Comparison of ENCODE assay signal across 1 cellular context in the genomic region with DNA sequence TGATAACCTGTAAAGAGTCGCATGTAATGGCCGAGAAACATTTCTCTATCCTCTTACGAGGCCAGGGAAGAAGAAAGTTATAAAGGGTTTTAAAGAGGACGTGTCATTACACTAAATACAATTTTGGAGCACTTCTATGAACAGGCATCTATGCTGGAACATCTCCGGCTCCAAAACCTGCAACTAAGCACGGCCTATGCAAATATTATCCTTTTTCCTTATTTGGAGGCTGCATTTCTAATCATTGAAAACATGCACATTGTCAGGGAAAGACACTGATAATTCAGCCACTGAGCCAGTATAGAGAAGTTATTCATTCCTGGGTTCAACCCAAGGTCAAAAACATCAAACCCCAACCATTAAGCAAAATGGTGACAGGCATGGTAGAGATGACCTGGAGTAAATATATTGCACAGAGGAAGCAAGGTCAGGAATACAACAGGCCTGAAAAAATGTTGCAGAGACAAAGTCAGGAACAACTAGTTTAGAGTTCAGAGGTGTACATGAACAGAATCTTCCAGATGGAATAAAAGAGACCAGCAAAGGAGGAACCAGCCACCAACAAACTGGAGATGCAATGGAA.
TF ChIP-seq lines count a peak whose summit lies in the region.

No MANE protein-coding gene starts in this region.

TF ChIP-seq in HepG2, 621 proteins besides CTCF, POLR2A, EP300 and RAD21 (continued from another document and continues in another):
- TF ChIP-seq ZNF503 (CRISPR knock-in tag; IDR thresholded peaks at IDR 0.05), result 0 out of 2 replicates have a peak, but pooled peaks have one; percentile 12
- TF ChIP-seq ZNF331 (CRISPR knock-in tag; IDR thresholded peaks at IDR 0.05), result peak; percentile 52
- TF ChIP-seq, protein P1, sequence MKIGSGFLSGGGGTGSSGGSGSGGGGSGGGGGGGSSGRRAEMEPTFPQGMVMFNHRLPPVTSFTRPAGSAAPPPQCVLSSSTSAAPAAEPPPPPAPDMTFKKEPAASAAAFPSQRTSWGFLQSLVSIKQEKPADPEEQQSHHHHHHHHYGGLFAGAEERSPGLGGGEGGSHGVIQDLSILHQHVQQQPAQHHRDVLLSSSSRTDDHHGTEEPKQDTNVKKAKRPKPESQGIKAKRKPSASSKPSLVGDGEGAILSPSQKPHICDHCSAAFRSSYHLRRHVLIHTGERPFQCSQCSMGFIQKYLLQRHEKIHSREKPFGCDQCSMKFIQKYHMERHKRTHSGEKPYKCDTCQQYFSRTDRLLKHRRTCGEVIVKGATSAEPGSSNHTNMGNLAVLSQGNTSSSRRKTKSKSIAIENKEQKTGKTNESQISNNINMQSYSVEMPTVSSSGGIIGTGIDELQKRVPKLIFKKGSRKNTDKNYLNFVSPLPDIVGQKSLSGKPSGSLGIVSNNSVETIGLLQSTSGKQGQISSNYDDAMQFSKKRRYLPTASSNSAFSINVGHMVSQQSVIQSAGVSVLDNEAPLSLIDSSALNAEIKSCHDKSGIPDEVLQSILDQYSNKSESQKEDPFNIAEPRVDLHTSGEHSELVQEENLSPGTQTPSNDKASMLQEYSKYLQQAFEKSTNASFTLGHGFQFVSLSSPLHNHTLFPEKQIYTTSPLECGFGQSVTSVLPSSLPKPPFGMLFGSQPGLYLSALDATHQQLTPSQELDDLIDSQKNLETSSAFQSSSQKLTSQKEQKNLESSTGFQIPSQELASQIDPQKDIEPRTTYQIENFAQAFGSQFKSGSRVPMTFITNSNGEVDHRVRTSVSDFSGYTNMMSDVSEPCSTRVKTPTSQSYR (CRISPR knock-in tag; IDR thresholded peaks at IDR 0.05; ENCODE audit: borderline replicate concordance), result no peak
- TF ChIP-seq ZNF275 (CRISPR knock-in tag; IDR thresholded peaks at IDR 0.05; ENCODE audit: borderline replicate concordance), result 0 out of 2 replicates have a peak, but pooled peaks have one; percentile 27
- TF ChIP-seq, protein P2, sequence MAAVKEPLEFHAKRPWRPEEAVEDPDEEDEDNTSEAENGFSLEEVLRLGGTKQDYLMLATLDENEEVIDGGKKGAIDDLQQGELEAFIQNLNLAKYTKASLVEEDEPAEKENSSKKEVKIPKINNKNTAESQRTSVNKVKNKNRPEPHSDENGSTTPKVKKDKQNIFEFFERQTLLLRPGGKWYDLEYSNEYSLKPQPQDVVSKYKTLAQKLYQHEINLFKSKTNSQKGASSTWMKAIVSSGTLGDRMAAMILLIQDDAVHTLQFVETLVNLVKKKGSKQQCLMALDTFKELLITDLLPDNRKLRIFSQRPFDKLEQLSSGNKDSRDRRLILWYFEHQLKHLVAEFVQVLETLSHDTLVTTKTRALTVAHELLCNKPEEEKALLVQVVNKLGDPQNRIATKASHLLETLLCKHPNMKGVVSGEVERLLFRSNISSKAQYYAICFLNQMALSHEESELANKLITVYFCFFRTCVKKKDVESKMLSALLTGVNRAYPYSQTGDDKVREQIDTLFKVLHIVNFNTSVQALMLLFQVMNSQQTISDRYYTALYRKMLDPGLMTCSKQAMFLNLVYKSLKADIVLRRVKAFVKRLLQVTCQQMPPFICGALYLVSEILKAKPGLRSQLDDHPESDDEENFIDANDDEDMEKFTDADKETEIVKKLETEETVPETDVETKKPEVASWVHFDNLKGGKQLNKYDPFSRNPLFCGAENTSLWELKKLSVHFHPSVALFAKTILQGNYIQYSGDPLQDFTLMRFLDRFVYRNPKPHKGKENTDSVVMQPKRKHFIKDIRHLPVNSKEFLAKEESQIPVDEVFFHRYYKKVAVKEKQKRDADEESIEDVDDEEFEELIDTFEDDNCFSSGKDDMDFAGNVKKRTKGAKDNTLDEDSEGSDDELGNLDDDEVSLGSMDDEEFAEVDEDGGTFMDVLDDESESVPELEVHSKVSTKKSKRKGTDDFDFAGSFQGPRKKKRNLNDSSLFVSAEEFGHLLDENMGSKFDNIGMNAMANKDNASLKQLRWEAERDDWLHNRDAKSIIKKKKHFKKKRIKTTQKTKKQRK (IDR thresholded peaks at IDR 0.05; ENCODE audit: low read length), result no peak
- TF ChIP-seq HMG20A (CRISPR knock-in tag; IDR thresholded peaks at IDR 0.05; ENCODE audit: borderline replicate concordance), result peak; percentile 82; the same call in 1 of the 2 replicates
- 0 out of 2 replicates have a peak, but pooled peaks have one; percentile 12 for TF ChIP-seq EHMT2 (IDR thresholded peaks at IDR 0.05; ENCODE audit: borderline replicate concordance, low read depth, low read length)
- TF ChIP-seq ZSCAN20 (CRISPR knock-in tag; IDR thresholded peaks at IDR 0.05; ENCODE audit: borderline replicate concordance), result 0 out of 2 replicates have a peak, but pooled peaks have one; percentile 45
- TF ChIP-seq HDAC2 (CRISPR knock-in tag; IDR thresholded peaks at IDR 0.05), result peak; percentile 36; the same call in 1 of the 2 replicates
- TF ChIP-seq GATAD2A (CRISPR knock-in tag; IDR thresholded peaks at IDR 0.05), result peak; percentile 49; the same call in 1 of the 2 replicates
- 0 out of 2 replicates have a peak, but pooled peaks have one; percentile 6 for TF ChIP-seq TFE3 (CRISPR knock-in tag; IDR thresholded peaks at IDR 0.05)
- no peak for TF ChIP-seq SRSF9 (IDR thresholded peaks at IDR 0.05; ENCODE audit: borderline replicate concordance, insufficient read depth, low read depth, low read length, poor library complexity, severe bottlenecking)
- TF ChIP-seq RXRA (CRISPR knock-in tag; IDR thresholded peaks at IDR 0.05), result peak; percentile 39; the same call in 1 of the 2 replicates
- peak; percentile 54 for TF ChIP-seq PHF5A (CRISPR knock-in tag; IDR thresholded peaks at IDR 0.05; ENCODE audit: low read depth, unreplicated experiment)
- TF ChIP-seq WIZ (CRISPR knock-in tag; IDR thresholded peaks at IDR 0.05), result 0 out of 2 replicates have a peak, but pooled peaks have one; percentile 56
- TF ChIP-seq SATB2 (CRISPR knock-in tag; IDR thresholded peaks at IDR 0.05), result no peak
- TF ChIP-seq, protein P3, sequence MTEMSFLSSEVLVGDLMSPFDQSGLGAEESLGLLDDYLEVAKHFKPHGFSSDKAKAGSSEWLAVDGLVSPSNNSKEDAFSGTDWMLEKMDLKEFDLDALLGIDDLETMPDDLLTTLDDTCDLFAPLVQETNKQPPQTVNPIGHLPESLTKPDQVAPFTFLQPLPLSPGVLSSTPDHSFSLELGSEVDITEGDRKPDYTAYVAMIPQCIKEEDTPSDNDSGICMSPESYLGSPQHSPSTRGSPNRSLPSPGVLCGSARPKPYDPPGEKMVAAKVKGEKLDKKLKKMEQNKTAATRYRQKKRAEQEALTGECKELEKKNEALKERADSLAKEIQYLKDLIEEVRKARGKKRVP (CRISPR knock-in tag; IDR thresholded peaks at IDR 0.05), result 0 out of 4 replicates have a peak, but pooled peaks of 1 of the 2 experiments have one; percentile 15
- no peak for TF ChIP-seq ZNF276 (CRISPR knock-in tag; IDR thresholded peaks at IDR 0.05; ENCODE audit: low read depth)
- 0 out of 2 replicates have a peak, but pooled peaks have one; percentile 37 for TF ChIP-seq MED13 (CRISPR knock-in tag; IDR thresholded peaks at IDR 0.05)
- TF ChIP-seq, protein P4, sequence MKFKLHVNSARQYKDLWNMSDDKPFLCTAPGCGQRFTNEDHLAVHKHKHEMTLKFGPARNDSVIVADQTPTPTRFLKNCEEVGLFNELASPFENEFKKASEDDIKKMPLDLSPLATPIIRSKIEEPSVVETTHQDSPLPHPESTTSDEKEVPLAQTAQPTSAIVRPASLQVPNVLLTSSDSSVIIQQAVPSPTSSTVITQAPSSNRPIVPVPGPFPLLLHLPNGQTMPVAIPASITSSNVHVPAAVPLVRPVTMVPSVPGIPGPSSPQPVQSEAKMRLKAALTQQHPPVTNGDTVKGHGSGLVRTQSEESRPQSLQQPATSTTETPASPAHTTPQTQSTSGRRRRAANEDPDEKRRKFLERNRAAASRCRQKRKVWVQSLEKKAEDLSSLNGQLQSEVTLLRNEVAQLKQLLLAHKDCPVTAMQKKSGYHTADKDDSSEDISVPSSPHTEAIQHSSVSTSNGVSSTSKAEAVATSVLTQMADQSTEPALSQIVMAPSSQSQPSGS (CRISPR knock-in tag; IDR thresholded peaks at IDR 0.05), result no peak
- TF ChIP-seq ETS1 (CRISPR knock-in tag; IDR thresholded peaks at IDR 0.05), result no peak
- TF ChIP-seq SOX6 (IDR thresholded peaks at IDR 0.05), result no peak
- TF ChIP-seq SOX6 (CRISPR knock-in tag; IDR thresholded peaks at IDR 0.05), result peak; percentile 47
- TF ChIP-seq ZMYM4 (CRISPR knock-in tag; IDR thresholded peaks at IDR 0.05), result peak; percentile 72
- TF ChIP-seq NR2F1 (CRISPR knock-in tag; IDR thresholded peaks at IDR 0.05), result peak; percentile 21 to 54; a peak in 2 of 4 replicates
- TF ChIP-seq ZFYVE20 (CRISPR knock-in tag; IDR thresholded peaks at IDR 0.05; ENCODE audit: borderline replicate concordance, low read depth), result no peak
- TF ChIP-seq ZNF75D (CRISPR knock-in tag; IDR thresholded peaks at IDR 0.05; ENCODE audit: borderline replicate concordance), result no peak
- peak; percentile 41; the same call in 1 of the 2 replicates for TF ChIP-seq HNF4A (CRISPR knock-in tag; IDR thresholded peaks at IDR 0.05)
- TF ChIP-seq CEBPB (IDR thresholded peaks at IDR 0.05; ENCODE audit: borderline replicate concordance, low read depth, low read length), result 0 out of 2 replicates have a peak, but pooled peaks have one; percentile 22
- TF ChIP-seq CBX5 (CRISPR knock-in tag; IDR thresholded peaks at IDR 0.05; ENCODE audit: borderline replicate concordance), result no peak
- peak; percentile 47 for TF ChIP-seq TEAD3 (CRISPR knock-in tag; optimal IDR thresholded peaks at IDR 0.05; ENCODE audit: borderline replicate concordance)
- TF ChIP-seq SAP130 (CRISPR knock-in tag; IDR thresholded peaks at IDR 0.05; ENCODE audit: low read depth), result peak; percentile 49; the same call in 1 of the 2 replicates
- peak; percentile 85; the same call in 1 of the 2 replicates for TF ChIP-seq SRF (IDR thresholded peaks at IDR 0.05; ENCODE audit: low read depth, low read length)
- 0 out of 2 replicates have a peak, but pooled peaks have one; percentile 21 for TF ChIP-seq BCL6 (CRISPR knock-in tag; IDR thresholded peaks at IDR 0.05)
- no peak for TF ChIP-seq MIXL1 (CRISPR knock-in tag; IDR thresholded peaks at IDR 0.05)
- no peak for TF ChIP-seq XRCC5 (optimal IDR thresholded peaks at IDR 0.05; ENCODE audit: low read length)
- TF ChIP-seq GABPA (IDR thresholded peaks at IDR 0.05; ENCODE audit: low read depth, low read length), result no peak
- no peak for TF ChIP-seq GABPA (CRISPR knock-in tag; IDR thresholded peaks at IDR 0.05; ENCODE audit: low read depth)
- no peak for TF ChIP-seq KMT2A (CRISPR knock-in tag; IDR thresholded peaks at IDR 0.05)
- peak; percentile 58 for TF ChIP-seq FOSL2 (CRISPR knock-in tag; IDR thresholded peaks at IDR 0.05)
- peak; percentile 97 for TF ChIP-seq RARA (CRISPR knock-in tag; IDR thresholded peaks at IDR 0.05)
